8 cellular contexts compared by ENCODE assay signal in genomic region chr22:30591588-30592359, GRCh38. TPM values are rescaled to one million over a fixed set of nuclear protein-coding genes. Genes with fewer than 3 reads are reported as not detected.
DNase-seq lines count a peak whose midpoint lies in the region; ATAC-seq, FAIRE-seq and TF ChIP-seq lines count a peak whose summit lies in the region.

TSS of gene PES1 (minus strand) at chr22:30591910. CDS start at chr22:30591833, 77 bp downstream.

- intact Hi-C loops in esophagus squamous epithelium (cut with DNase I) = no loop called here

- peak; percentile 97 for DNase-seq in DND-41
- DNase-seq in Karpas-422 = peak; percentile 99
- peak; percentile 96 for DNase-seq in RCC 7860 (ENCODE audit: low spot score)
- DNase-seq in activated T-cell treated with anti-CD3 and anti-CD28 coated beads, Interleukin-2, amount 50 U/mL, for 72 hours = peak; percentile 93 to 95
- peak; percentile 78 for DNase-seq in esophagus squamous epithelium (lab: John Stamatoyannopoulos, UW)
- peak; percentile 92 to 93 for DNase-seq in stimulated activated CD8-positive, alpha-beta memory T cell treated with anti-CD3 and anti-CD28 coated beads, Interleukin-7, amount 100 ng/mL, for 4 hours (ENCODE audit: low read depth in 2 of 2)

- H3K9ac ChIP-seq in DND-41 (ENCODE audit: low read depth, low read length) (peak within 1 kb of the TSS; percentile 61), Karpas-422 (ENCODE audit: low read length) (peak within 1 kb of the TSS; percentile 80)

- no peaks in the 10 kb centered on the region for H3K9me3 Mint-ChIP-seq in activated T-cell treated with anti-CD3 and anti-CD28 coated beads, Interleukin-2, amount 50 U/mL, for 72 hours

- H3K9me3 ChIP-seq in DND-41 (ENCODE audit: insufficient read depth, low read length, severe bottlenecking) = no peaks in the 10 kb centered on the region
- no peaks in the 10 kb centered on the region for H3K9me3 ChIP-seq in Karpas-422 (ENCODE audit: low read length)
- H3K9me3 ChIP-seq in esophagus squamous epithelium = no peaks in the 10 kb centered on the region
- H3K9me3 ChIP-seq in muscle layer of duodenum (ENCODE audit: control insufficient read depth in 1 of 2, low read length in 2 of 2) = no peaks in the 10 kb centered on the region

- H3K27me3 Mint-ChIP-seq in activated T-cell treated with anti-CD3 and anti-CD28 coated beads, Interleukin-2, amount 50 U/mL, for 72 hours (ENCODE audit: low read depth) = peaks cover 6% of the 10 kb centered on the region

- no peaks in the 10 kb centered on the region for H3K27me3 ChIP-seq in DND-41 (ENCODE audit: insufficient read depth, low read length, poor library complexity)
- no peaks in the 10 kb centered on the region for H3K27me3 ChIP-seq in Karpas-422 (ENCODE audit: low read length)
- H3K27me3 ChIP-seq in esophagus squamous epithelium = peaks cover 0 to 7% (median 0%) of the 10 kb centered on the region in 4 donors
- H3K27me3 ChIP-seq in muscle layer of duodenum (ENCODE audit: low read depth, low read length) = no peaks in the 10 kb centered on the region

- H3K4me3 ChIP-seq in DND-41 (ENCODE audit: low read depth in 1 of 2, low read length in 2 of 2) (peak within 1 kb of the TSS; percentile 62 to 70), Karpas-422 (ENCODE audit: low read length) (peak within 1 kb of the TSS; percentile 75), esophagus squamous epithelium (peak within 1 kb of the TSS; percentile 58 to 77 (median 69)), muscle layer of duodenum (ENCODE audit: low read depth in 1 of 2, low read length in 2 of 2) (peak within 1 kb of the TSS; percentile 83 to 93)

- peak; percentile 89 for FAIRE-seq in RCC 7860 (lab: Jason Lieb, UNC)

- no peak for TF ChIP-seq CTCF in DND-41 (IDR thresholded peaks at IDR 0.05; ENCODE audit: borderline replicate concordance, extremely low read depth, low read length, poor library complexity, severe bottlenecking)
- no peak for TF ChIP-seq CTCF in esophagus squamous epithelium (IDR thresholded peaks at IDR 0.05)

- peak in 1 of 4 donors; percentile 41 for TF ChIP-seq POLR2A in esophagus squamous epithelium (IDR thresholded peaks at IDR 0.05)

- no peaks in the 10 kb centered on the region for H3K4me1 Mint-ChIP-seq in activated T-cell treated with anti-CD3 and anti-CD28 coated beads, Interleukin-2, amount 50 U/mL, for 72 hours (ENCODE audit: low read depth)

- ATAC-seq in DND-41 (ENCODE audit: insufficient read depth, low read depth) (peak; percentile 98), GM21825 (IDR thresholded peaks at IDR 0.05; ENCODE audit: unreplicated experiment) (peak; percentile 92)
- ATAC-seq in activated T-cell treated with anti-CD3 and anti-CD28 coated beads, Interleukin-2, amount 50 U/mL, for 72 hours (replicated peaks in 1 of 2) = peak; percentile 100

- H3K4me3 Mint-ChIP-seq in activated T-cell treated with anti-CD3 and anti-CD28 coated beads, Interleukin-2, amount 50 U/mL, for 72 hours = no peak within 1 kb of the TSS

- H2AFZ ChIP-seq in DND-41 (ENCODE audit: low read depth, low read length) (peak within 1 kb of the TSS; percentile 71), Karpas-422 (ENCODE audit: low read length) (no peak within 1 kb of the TSS)

- H3K79me2 ChIP-seq in DND-41 (ENCODE audit: insufficient read depth, low read length) (peaks cover 29% of the 10 kb centered on the region), Karpas-422 (ENCODE audit: low read length) (peaks cover 33% of the 10 kb centered on the region)

- no peaks in the 10 kb centered on the region for H3K9me2 ChIP-seq in Karpas-422 (replicated peaks; ENCODE audit: insufficient read depth, low read length)

- H3K4me2 ChIP-seq in DND-41 (ENCODE audit: insufficient read depth, low read length) (peak within 1 kb of the TSS; percentile 88), Karpas-422 (ENCODE audit: low read depth, low read length, poor library complexity, severe bottlenecking) (peak within 1 kb of the TSS; percentile 77)

- H3K36me3 ChIP-seq in DND-41 (ENCODE audit: insufficient read depth, low read length) = peaks cover 33% of the 10 kb centered on the region
- peaks cover 28% of the 10 kb centered on the region for H3K36me3 ChIP-seq in Karpas-422 (ENCODE audit: insufficient read depth, low read length)
- H3K36me3 ChIP-seq in esophagus squamous epithelium = peaks cover 18 to 29% (median 24%) of the 10 kb centered on the region in 3 donors
- H3K36me3 ChIP-seq in muscle layer of duodenum (ENCODE audit: control insufficient read depth in 1 of 2, insufficient read depth in 2 of 2, low read length in 2 of 2) = peaks cover 25 to 26% of the 10 kb centered on the region in 2 donors

- H3K4me1 ChIP-seq in DND-41 (ENCODE audit: insufficient read depth, low read length) = peaks cover 25% of the 10 kb centered on the region
- peaks cover 16% of the 10 kb centered on the region for H3K4me1 ChIP-seq in Karpas-422 (ENCODE audit: low read length)
- peaks cover 0 to 29% (median 19%) of the 10 kb centered on the region in 3 donors for H3K4me1 ChIP-seq in esophagus squamous epithelium
- peaks cover 10 to 17% of the 10 kb centered on the region in 2 donors for H3K4me1 ChIP-seq in muscle layer of duodenum (ENCODE audit: control insufficient read depth in 1 of 2, insufficient read depth in 2 of 2, low read length in 2 of 2)

- H4K20me1 ChIP-seq in DND-41 (ENCODE audit: insufficient read depth, low read length) (peaks cover 22% of the 10 kb centered on the region; the same call in 1 of the 2 replicates), Karpas-422 (ENCODE audit: insufficient read depth, low read depth, low read length) (peaks cover 13% of the 10 kb centered on the region)

- peaks cover 2 to 5% of the 10 kb centered on the region in 2 donors for H3K36me3 Mint-ChIP-seq in activated T-cell treated with anti-CD3 and anti-CD28 coated beads, Interleukin-2, amount 50 U/mL, for 72 hours (ENCODE audit: insufficient read depth in 2 of 2)

- 0 to 1% methylated on average over 22 to 31 of the region's 49 CpGs for WGBS in esophagus squamous epithelium, 2 donors

- peak within 1 kb of the TSS; percentile 97 for H3K27ac ChIP-seq in DND-41 (ENCODE audit: low read length)
- peak within 1 kb of the TSS; percentile 67; the same call in 1 of the 2 replicates for H3K27ac ChIP-seq in Karpas-422 (ENCODE audit: low read length)
- H3K27ac ChIP-seq in esophagus squamous epithelium = peak within 1 kb of the TSS; percentile 79 to 88 (median 86)
- H3K27ac ChIP-seq in muscle layer of duodenum (ENCODE audit: low read length) = peak within 1 kb of the TSS; percentile 87

- H3K27ac Mint-ChIP-seq in activated T-cell treated with anti-CD3 and anti-CD28 coated beads, Interleukin-2, amount 50 U/mL, for 72 hours = no peak within 1 kb of the TSS

RNA-seq across cellular contexts. Expression of gene PES1, which starts in this region (rescaled TPM):
- total RNA-seq in Karpas-422 (2014; rRNA removed; shearing (Covaris generic); ENCODE audit: low replicate concordance) = 93.6 and 110 TPM in 2 replicates
- total RNA-seq in activated T-cell treated with anti-CD3 and anti-CD28 coated beads, Interleukin-2, amount 50 U/mL, for 72 hours = 10 to 100 TPM; 75.7 to 90.4 TPM
- total RNA-seq in esophagus squamous epithelium = 10 to 100 TPM; 45.3 to 67.0 (median 58.4) TPM

Comparison
In these comparisons a context has a peak if more than half of its experiments do, and no peak if none do; other contexts are left out.
1. Peak in every context shown above with its lines: DNase-seq, ATAC-seq, H3K4me3 ChIP-seq and H3K27ac ChIP-seq.